1 cellular context compared by ENCODE assay signal in genomic region chr12:6825398-6826124, GRCh38.
TF ChIP-seq lines count a peak whose summit lies in the region.

No MANE protein-coding gene starts in this region.

TF ChIP-seq in K562, 482 proteins besides CTCF, POLR2A, EP300 and RAD21 (continues in another document):
- TF ChIP-seq TEAD1 (CRISPR knock-in tag; IDR thresholded peaks at IDR 0.05) (peak; percentile 21 to 45; a peak in 1 of 4 replicates), TEAD4 (IDR thresholded peaks at IDR 0.05; ENCODE audit: low read length) (peak; percentile 47; the same call in 1 of the 2 replicates), TEAD4 (CRISPR knock-in tag; IDR thresholded peaks at IDR 0.05; ENCODE audit: borderline replicate concordance) (no peak), JUND (IDR thresholded peaks at IDR 0.05; ENCODE audit: borderline replicate concordance, low read depth, low read length) (peak; percentile 30; the same call in 1 of the 2 replicates), JUND (tag; IDR thresholded peaks at IDR 0.05; ENCODE audit: borderline replicate concordance, low read depth, low read length) (no peak; the same call in 2 of the 3 replicates), HLTF (IDR thresholded peaks at IDR 0.05) (no peak), CBFB (CRISPR knock-in tag; IDR thresholded peaks at IDR 0.05) (no peak), RCOR1 (IDR thresholded peaks at IDR 0.05; ENCODE audit: borderline replicate concordance in 1 of 2, low read depth in 2 of 2, low read length in 2 of 2) (peak; percentile 28 to 63; a peak in 2 of 4 replicates), CBX5 (IDR thresholded peaks at IDR 0.05; ENCODE audit: borderline replicate concordance, low read depth) (no peak), CC2D1A (IDR thresholded peaks at IDR 0.05) (peak; percentile 62; the same call in 1 of the 2 replicates), RBM34 (IDR thresholded peaks at IDR 0.05; ENCODE audit: borderline replicate concordance, insufficient read depth, low read length) (no peak), KDM1A (IDR thresholded peaks at IDR 0.05) (peak in 1 of 2 experiments; percentile 41; a peak in 1 of 4 replicates), RREB1 (CRISPR knock-in tag; IDR thresholded peaks at IDR 0.05) (no peak), GABPB1 (CRISPR knock-in tag; IDR thresholded peaks at IDR 0.05) (peak; percentile 21; the same call in 1 of the 2 replicates), ATF7 (IDR thresholded peaks at IDR 0.05) (no peak), ARID2 (IDR thresholded peaks at IDR 0.05) (no peak), SMC3 (conservative IDR thresholded peaks at IDR 0.05; ENCODE audit: insufficient read depth, low read depth, low read length) (peak; percentile 73), PML (IDR thresholded peaks at IDR 0.05; ENCODE audit: low read length) (no peak), ZNF184 (CRISPR knock-in tag; IDR thresholded peaks at IDR 0.05) (no peak), ZFPM2 (CRISPR knock-in tag; IDR thresholded peaks at IDR 0.05) (no peak), NRF1 (conservative IDR thresholded peaks at IDR 0.05 in 1 of 2, IDR thresholded peaks at IDR 0.05 in 1 of 2) (peak in 1 of 2 experiments; percentile 34; a peak in 1 of 4 replicates), ZNF324 (CRISPR knock-in tag; IDR thresholded peaks at IDR 0.05) (no peak), ZNF561 (CRISPR knock-in tag; conservative IDR thresholded peaks at IDR 0.05) (no peak), STAG1 (CRISPR knock-in tag; IDR thresholded peaks at IDR 0.05; ENCODE audit: borderline replicate concordance) (peak; percentile 43; the same call in 1 of the 2 replicates), MEF2D (tag; conservative IDR thresholded peaks at IDR 0.05; ENCODE audit: low read depth) (no peak), TFAP4 (CRISPR knock-in tag; IDR thresholded peaks at IDR 0.05; ENCODE audit: borderline replicate concordance) (peak; percentile 51; the same call in 1 of the 2 replicates), SMARCC2 (IDR thresholded peaks at IDR 0.05; ENCODE audit: low read depth) (no peak), DEAF1 (CRISPR knock-in tag; IDR thresholded peaks at IDR 0.05) (peak; percentile 41), ZNF197 (CRISPR knock-in tag; IDR thresholded peaks at IDR 0.05; ENCODE audit: low read depth) (no peak), ZNF316 (IDR thresholded peaks at IDR 0.05) (no peak), SP1 (CRISPR knock-in tag; IDR thresholded peaks at IDR 0.05) (peak; percentile 43; the same call in 1 of the 2 replicates), SRF (CRISPR knock-in tag; IDR thresholded peaks at IDR 0.05) (peak in 1 of 2 experiments; percentile 54; a peak in 1 of 4 replicates), ZNF263 (CRISPR knock-in tag; IDR thresholded peaks at IDR 0.05; ENCODE audit: borderline replicate concordance) (peak; percentile 83), CTBP1 (IDR thresholded peaks at IDR 0.05; ENCODE audit: borderline replicate concordance) (peak; percentile 84), RERE (CRISPR knock-in tag; IDR thresholded peaks at IDR 0.05; ENCODE audit: borderline replicate concordance) (no peak), PCBP1 (IDR thresholded peaks at IDR 0.05; ENCODE audit: low read depth, low read length, poor library complexity, severe bottlenecking) (no peak), VEZF1 (CRISPR knock-in tag; IDR thresholded peaks at IDR 0.05) (peak; percentile 41; the same call in 1 of the 2 replicates), ZFX (CRISPR knock-in tag; IDR thresholded peaks at IDR 0.05) (no peak), ZNF77 (CRISPR knock-in tag; IDR thresholded peaks at IDR 0.05) (no peak), FOSL1 (tag; conservative IDR thresholded peaks at IDR 0.05) (no peak), HCFC1 (IDR thresholded peaks at IDR 0.05; ENCODE audit: low read depth, low read length) (0 out of 2 replicates have a peak, but pooled peaks have one; percentile 20), NCOA2 (IDR thresholded peaks at IDR 0.05; ENCODE audit: partially characterized antibody in 2 of 2) (no peak), GATAD2B (IDR thresholded peaks at IDR 0.05; ENCODE audit: borderline replicate concordance) (no peak), SP2 (IDR thresholded peaks at IDR 0.05; ENCODE audit: extremely low read depth, low read depth, low read length, poor library complexity, severe bottlenecking) (no peak), MAZ (CRISPR knock-in tag; conservative IDR thresholded peaks at IDR 0.05 in 1 of 2, IDR thresholded peaks at IDR 0.05 in 1 of 2) (peak; percentile 28 to 35; a peak in 1 of 4 replicates)
- TF ChIP-seq, protein P1, sequence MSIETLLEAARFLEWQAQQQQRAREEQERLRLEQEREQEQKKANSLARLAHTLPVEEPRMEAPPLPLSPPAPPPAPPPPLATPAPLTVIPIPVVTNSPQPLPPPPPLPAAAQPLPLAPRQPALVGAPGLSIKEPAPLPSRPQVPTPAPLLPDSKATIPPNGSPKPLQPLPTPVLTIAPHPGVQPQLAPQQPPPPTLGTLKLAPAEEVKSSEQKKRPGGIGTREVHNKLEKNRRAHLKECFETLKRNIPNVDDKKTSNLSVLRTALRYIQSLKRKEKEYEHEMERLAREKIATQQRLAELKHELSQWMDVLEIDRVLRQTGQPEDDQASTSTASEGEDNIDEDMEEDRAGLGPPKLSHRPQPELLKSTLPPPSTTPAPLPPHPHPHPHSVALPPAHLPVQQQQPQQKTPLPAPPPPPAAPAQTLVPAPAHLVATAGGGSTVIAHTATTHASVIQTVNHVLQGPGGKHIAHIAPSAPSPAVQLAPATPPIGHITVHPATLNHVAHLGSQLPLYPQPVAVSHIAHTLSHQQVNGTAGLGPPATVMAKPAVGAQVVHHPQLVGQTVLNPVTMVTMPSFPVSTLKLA (conservative IDR thresholded peaks at IDR 0.05), result no peak
- TF ChIP-seq, protein P2, sequence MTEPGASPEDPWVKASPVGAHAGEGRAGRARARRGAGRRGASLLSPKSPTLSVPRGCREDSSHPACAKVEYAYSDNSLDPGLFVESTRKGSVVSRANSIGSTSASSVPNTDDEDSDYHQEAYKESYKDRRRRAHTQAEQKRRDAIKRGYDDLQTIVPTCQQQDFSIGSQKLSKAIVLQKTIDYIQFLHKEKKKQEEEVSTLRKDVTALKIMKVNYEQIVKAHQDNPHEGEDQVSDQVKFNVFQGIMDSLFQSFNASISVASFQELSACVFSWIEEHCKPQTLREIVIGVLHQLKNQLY (CRISPR knock-in tag; conservative IDR thresholded peaks at IDR 0.05), result no peak
- TF ChIP-seq, protein P3, sequence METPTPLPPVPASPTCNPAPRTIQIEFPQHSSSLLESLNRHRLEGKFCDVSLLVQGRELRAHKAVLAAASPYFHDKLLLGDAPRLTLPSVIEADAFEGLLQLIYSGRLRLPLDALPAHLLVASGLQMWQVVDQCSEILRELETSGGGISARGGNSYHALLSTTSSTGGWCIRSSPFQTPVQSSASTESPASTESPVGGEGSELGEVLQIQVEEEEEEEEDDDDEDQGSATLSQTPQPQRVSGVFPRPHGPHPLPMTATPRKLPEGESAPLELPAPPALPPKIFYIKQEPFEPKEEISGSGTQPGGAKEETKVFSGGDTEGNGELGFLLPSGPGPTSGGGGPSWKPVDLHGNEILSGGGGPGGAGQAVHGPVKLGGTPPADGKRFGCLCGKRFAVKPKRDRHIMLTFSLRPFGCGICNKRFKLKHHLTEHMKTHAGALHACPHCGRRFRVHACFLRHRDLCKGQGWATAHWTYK (CRISPR knock-in tag; IDR thresholded peaks at IDR 0.05), result no peak
